Comparison of ENCODE assay signal across 1 cellular context in genomic region chr16:21121150-21121549, GRCh38.
TF ChIP-seq lines count a peak whose summit lies in the region.

No MANE protein-coding gene starts in this region.

TF ChIP-seq in H1, 55 proteins besides CTCF, POLR2A, EP300 and RAD21 (continued from another document):
- TF ChIP-seq CHD7 (IDR thresholded peaks at IDR 0.05; ENCODE audit: insufficient replicate concordance, low read length) (no peak), TCF12 (IDR thresholded peaks at IDR 0.05; ENCODE audit: low read depth, low read length) (no peak), CHD2 (IDR thresholded peaks at IDR 0.05; ENCODE audit: low read length) (no peak), SP1 (IDR thresholded peaks at IDR 0.05; ENCODE audit: low read depth, low read length) (no peak), CREB1 (IDR thresholded peaks at IDR 0.05) (no peak), SIX5 (IDR thresholded peaks at IDR 0.05; ENCODE audit: low read depth, low read length) (no peak)
